In the genomic region with DNA sequence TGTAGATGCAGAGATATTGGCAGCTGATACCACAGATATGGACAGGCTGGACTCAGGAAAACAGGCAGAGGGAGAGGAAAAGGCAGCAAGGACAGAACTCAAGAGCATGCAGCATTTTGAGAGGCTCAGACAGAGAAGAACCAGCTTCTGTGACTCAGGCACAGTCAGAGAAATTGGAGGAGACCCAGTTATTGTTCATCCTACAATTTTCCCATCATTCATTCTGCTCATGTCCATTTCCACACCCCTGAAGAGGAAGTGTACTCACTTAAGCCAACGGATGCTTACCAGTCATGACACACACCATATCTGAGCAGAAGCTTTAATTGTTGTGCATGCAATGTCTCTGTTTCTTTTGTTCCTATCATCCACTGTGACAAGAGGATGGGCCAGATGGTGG, we compare ENCODE assay signal across 16 cellular contexts.
DNase-seq lines count a peak whose midpoint lies in the region; ATAC-seq, FAIRE-seq and TF ChIP-seq lines count a peak whose summit lies in the region.
"Had no signal": no experiment of that assay in that cellular context is flagged by ENCODE, and none has a peak within 500 bp of the region (broad histone marks: within the 10 kb centered on the region; RNA-seq: fewer than 3 reads in every experiment).

No MANE protein-coding gene starts in this region.

- FAIRE-seq in GM12892 (lab: Jason Lieb, UNC): no peak
- FAIRE-seq: A549, HTR-8/SVneo, urothelium cell line had no signal

- ATAC-seq in GM18873 (IDR thresholded peaks at IDR 0.05; ENCODE audit: low FRiP score, unreplicated experiment): no peak
- ATAC-seq: A549; stimulated activated naive CD8-positive, alpha-beta T cell treated with anti-CD3 and anti-CD28 coated beads, Interleukin-15, Interleukin-2, amounts not matched to agents 100 U/mL and 50 U/mL, for 24 hours had no signal

- no peak for TF ChIP-seq POLR2A in GM12892 (IDR thresholded peaks at IDR 0.05; ENCODE audit: low read depth, low read length)

- peak; percentile 2 for DNase-seq in NOMO-1 treated with DMSO at 0.1 percent for 48 hours (lab: John Stamatoyannopoulos, UW; ENCODE audit: unreplicated experiment)
- no peak for DNase-seq in NOMO-1 treated with dmso at 0.1 percent for 144 hours (lab: John Stamatoyannopoulos, UW; ENCODE audit: unreplicated experiment)
- peak; percentile 84 for DNase-seq in RPMI7951 (ENCODE audit: low read depth)
- peak; percentile 16 for DNase-seq in fibroblast of gingiva (ENCODE audit: low read depth)
- peak; percentile 81 for DNase-seq in stromal cell of bone marrow (ENCODE audit: low read depth)
- DNase-seq in GM12892 (ENCODE audit: insufficient read length): no peak
- DNase-seq in HuH-7 (ENCODE audit: low spot score): no peak
- DNase-seq: activated gamma-delta T cell; immature natural killer cell; midbrain; occipital lobe; stimulated activated naive CD8-positive, alpha-beta T cell treated with anti-CD3 and anti-CD28 coated beads, Interleukin-15, Interleukin-2, amounts not matched to agents 100 U/mL and 50 U/mL, for 24 hours had no signal

Comparison
In these comparisons a context has a peak if more than half of its experiments do, and no peak if none do; other contexts are left out.
1. DNase-seq: peak in NOMO-1 treated with DMSO at 0.1 percent for 48 hours (single experiment), RPMI7951 (single experiment), fibroblast of gingiva (single experiment) and stromal cell of bone marrow (single experiment); none in NOMO-1 treated with dmso at 0.1 percent for 144 hours (single experiment), GM12892 (single experiment) and HuH-7 (single experiment).